ENCODE assay signal across 19 cellular contexts in genomic region chr19:1052349-1052967, GRCh38. TPM values are rescaled to one million over a fixed set of nuclear protein-coding genes. Genes with fewer than 3 reads are reported as not detected.
"Had no signal": no experiment of that assay in that cellular context is flagged by ENCODE, and none has a peak within 500 bp of the region (broad histone marks: within the 10 kb centered on the region; RNA-seq: fewer than 3 reads in every experiment).

No MANE protein-coding gene starts in this region.

- H3K4me3 ChIP-seq: colonic mucosa, esophagus muscularis mucosa, sigmoid colon, spleen, thyroid gland had no signal

- H3K36me3 ChIP-seq: colonic mucosa, sigmoid colon, thyroid gland had no signal

- H3K4me3 Mint-ChIP-seq: activated naive CD8-positive, alpha-beta T cell; brain had no signal

- H3K27me3 ChIP-seq: colonic mucosa, esophagus muscularis mucosa, sigmoid colon, spleen, thyroid gland had no signal

- H3K4me1 ChIP-seq: colonic mucosa, esophagus muscularis mucosa, sigmoid colon, thyroid gland had no signal

- H3K9me3 ChIP-seq: colonic mucosa, thyroid gland had no signal

- H3K4me1 Mint-ChIP-seq: brain had no signal

- ATAC-seq: left colon had no signal

- DNase-seq: activated CD4-positive, alpha-beta T cell treated with anti-CD3 and anti-CD28 coated beads for 1 hour; amniotic stem cell; central memory CD4-positive, alpha-beta T cell; colonic mucosa; left colon; midbrain; sigmoid colon; spleen; T1000; thyroid gland had no signal

- H3K27ac ChIP-seq: colonic mucosa, esophagus muscularis mucosa, sigmoid colon, spleen, thyroid gland had no signal

- H3K27ac Mint-ChIP-seq: activated naive CD8-positive, alpha-beta T cell; brain had no signal

- H3K27me3 Mint-ChIP-seq: activated naive CD8-positive, alpha-beta T cell had no signal

RNA-seq across cellular contexts. Expression of gene RNU6-2, which starts 31.1 kb away (rescaled TPM):
- total RNA-seq: colonic mucosa, esophagus muscularis mucosa, left colon, lung microvascular endothelial cell, myocyte, osteoblast, pulmonary artery endothelial cell, sigmoid colon, spleen, thyroid gland, urinary bladder had no signal
- polyA plus RNA-seq: neural cell, sigmoid colon, spleen, urinary bladder had no signal
